In genomic region chr17:12489307-12489706, GRCh38 we compare ENCODE assay signal across 29 cellular contexts.
"Had no signal": no experiment of that assay in that cellular context is flagged by ENCODE, and none has a peak within 500 bp of the region (broad histone marks: within the 10 kb centered on the region; RNA-seq: fewer than 3 reads in every experiment).

No MANE protein-coding gene starts in this region.

- H3K36me3 ChIP-seq: stomach, suprapubic skin, thoracic aorta, thyroid gland, tibial artery, tibial nerve, transverse colon, upper lobe of left lung, upper lobe of right lung, uterus, vagina had no signal

- ATAC-seq: stimulated activated effector memory CD8-positive, alpha-beta T cell treated with anti-CD3 and anti-CD28 coated beads, Interleukin-12 subunit alpha, Interleukin-12 subunit beta, amount 100 ng/mL, for 72 hours; stimulated activated memory B cell treated with anti-CD40 and anti-IgM and Interleukin-4, amounts not matched to agents 10 μg/mL and 1 μg/mL and 100 μg/mL, for 72 hours; stimulated activated naive B cell treated with anti-CD40 and anti-IgM and Interleukin-4, amounts not matched to agents 10 μg/mL and 1 μg/mL and 100 μg/mL, for 72 hours; stimulated activated naive CD8-positive, alpha-beta T cell treated with anti-CD3 and anti-CD28 coated beads, Interleukin-15, amount 100 ng/mL, for 72 hours; stimulated activated naive CD8-positive, alpha-beta T cell treated with anti-CD3 and anti-CD28 coated beads, Interleukin-15, Interleukin-2, amounts not matched to agents 100 U/mL and 50 U/mL, for 24 hours; upper lobe of right lung had no signal

- H3K36me3 Mint-ChIP-seq: stimulated activated effector memory CD8-positive, alpha-beta T cell treated with anti-CD3 and anti-CD28 coated beads, Interleukin-12 subunit alpha, Interleukin-12 subunit beta, amount 100 ng/mL, for 72 hours; stimulated activated memory B cell treated with anti-CD40 and anti-IgM and Interleukin-4, amounts not matched to agents 10 μg/mL and 1 μg/mL and 100 μg/mL, for 72 hours; stimulated activated naive B cell treated with anti-CD40 and anti-IgM and Interleukin-4, amounts not matched to agents 10 μg/mL and 1 μg/mL and 100 μg/mL, for 72 hours; type B pancreatic cell had no signal

- H3K4me1 Mint-ChIP-seq: stimulated activated effector memory CD8-positive, alpha-beta T cell treated with anti-CD3 and anti-CD28 coated beads, Interleukin-12 subunit alpha, Interleukin-12 subunit beta, amount 100 ng/mL, for 72 hours; stimulated activated memory B cell treated with anti-CD40 and anti-IgM and Interleukin-4, amounts not matched to agents 10 μg/mL and 1 μg/mL and 100 μg/mL, for 72 hours; stimulated activated naive B cell treated with anti-CD40 and anti-IgM and Interleukin-4, amounts not matched to agents 10 μg/mL and 1 μg/mL and 100 μg/mL, for 72 hours; stimulated activated naive CD8-positive, alpha-beta T cell treated with anti-CD3 and anti-CD28 coated beads, Interleukin-15, amount 100 ng/mL, for 72 hours had no signal

- H3K27ac Mint-ChIP-seq: stimulated activated effector memory CD8-positive, alpha-beta T cell treated with anti-CD3 and anti-CD28 coated beads, Interleukin-12 subunit alpha, Interleukin-12 subunit beta, amount 100 ng/mL, for 72 hours; stimulated activated memory B cell treated with anti-CD40 and anti-IgM and Interleukin-4, amounts not matched to agents 10 μg/mL and 1 μg/mL and 100 μg/mL, for 72 hours; stimulated activated naive B cell treated with anti-CD40 and anti-IgM and Interleukin-4, amounts not matched to agents 10 μg/mL and 1 μg/mL and 100 μg/mL, for 72 hours; stimulated activated naive CD8-positive, alpha-beta T cell treated with anti-CD3 and anti-CD28 coated beads, Interleukin-15, amount 100 ng/mL, for 72 hours; stimulated activated naive CD8-positive, alpha-beta T cell treated with anti-CD3 and anti-CD28 coated beads, Interleukin-15, Interleukin-2, amounts not matched to agents 100 ng/mL and 50 ng/mL, for 24 hours; type B pancreatic cell had no signal

- H3K4me3 ChIP-seq: stomach, suprapubic skin, testis, thoracic aorta, thyroid gland, tibial artery, tibial nerve, transverse colon, upper lobe of left lung, upper lobe of right lung, uterus, vagina had no signal

- H3K27me3 Mint-ChIP-seq: stimulated activated naive CD8-positive, alpha-beta T cell treated with anti-CD3 and anti-CD28 coated beads, Interleukin-15, amount 100 ng/mL, for 72 hours; stimulated activated naive CD8-positive, alpha-beta T cell treated with anti-CD3 and anti-CD28 coated beads, Interleukin-15, Interleukin-2, amounts not matched to agents 100 ng/mL and 50 ng/mL, for 24 hours had no signal

- H3K9me3 ChIP-seq: stomach, suprapubic skin, testis, thoracic aorta, thyroid gland, tibial artery, tibial nerve, transverse colon, upper lobe of left lung, upper lobe of right lung, uterus, vagina had no signal

- FAIRE-seq: urothelium cell line had no signal

- H3K9me3 Mint-ChIP-seq: stimulated activated memory B cell treated with anti-CD40 and anti-IgM and Interleukin-4, amounts not matched to agents 10 μg/mL and 1 μg/mL and 100 μg/mL, for 72 hours; stimulated activated naive CD8-positive, alpha-beta T cell treated with anti-CD3 and anti-CD28 coated beads, Interleukin-15, amount 100 ng/mL, for 72 hours had no signal

- H3K4me3 Mint-ChIP-seq: stimulated activated effector memory CD8-positive, alpha-beta T cell treated with anti-CD3 and anti-CD28 coated beads, Interleukin-12 subunit alpha, Interleukin-12 subunit beta, amount 100 ng/mL, for 72 hours; stimulated activated memory B cell treated with anti-CD40 and anti-IgM and Interleukin-4, amounts not matched to agents 10 μg/mL and 1 μg/mL and 100 μg/mL, for 72 hours; stimulated activated naive B cell treated with anti-CD40 and anti-IgM and Interleukin-4, amounts not matched to agents 10 μg/mL and 1 μg/mL and 100 μg/mL, for 72 hours; stimulated activated naive CD8-positive, alpha-beta T cell treated with anti-CD3 and anti-CD28 coated beads, Interleukin-15, amount 100 ng/mL, for 72 hours; stimulated activated naive CD8-positive, alpha-beta T cell treated with anti-CD3 and anti-CD28 coated beads, Interleukin-15, Interleukin-2, amounts not matched to agents 100 ng/mL and 50 ng/mL, for 24 hours; type B pancreatic cell had no signal

- H3K27me3 ChIP-seq: stomach, testis, thyroid gland, tibial artery, tibial nerve, transverse colon, upper lobe of left lung, uterus, vagina had no signal

- H3K27ac ChIP-seq: suprapubic skin, testis, thoracic aorta, thyroid gland, tibial artery, tibial nerve, upper lobe of left lung, upper lobe of right lung, uterus, vagina had no signal

- DNase-seq: stimulated activated CD4-positive, alpha-beta T cell treated with anti-CD3 and anti-CD28 coated beads, Interleukin-2, amount 100 ng/mL, for 48 hours; stimulated activated CD4-positive, alpha-beta T cell treated with anti-CD3 and anti-CD28 coated beads, Interleukin-4, amount 100 ng/mL, for 1 hour; stimulated activated CD4-positive, alpha-beta T cell treated with anti-CD3 and anti-CD28 coated beads, Interleukin-4, amount 100 ng/mL, for 24 hours; stimulated activated CD4-positive, alpha-beta T cell treated with anti-CD3 and anti-CD28 coated beads, Interleukin-4, amount 100 ng/mL, for 4 hours; stimulated activated CD8-positive, alpha-beta memory T cell treated with anti-CD3 and anti-CD28 coated beads, Interleukin-4, amount 100 ng/mL, for 48 hours; stimulated activated naive B cell treated with anti-CD40 and anti-IgM and Interleukin-4, amounts not matched to agents 10 μg/mL and 1 μg/mL and 100 μg/mL, for 72 hours; stimulated activated naive CD4-positive, alpha-beta T cell; stimulated activated naive CD4-positive, alpha-beta T cell treated with Interleukin-2 at 50 U/mL for 16 hours; stimulated activated naive CD8-positive, alpha-beta T cell treated with anti-CD3 and anti-CD28 coated beads, Interleukin-15, amount 100 ng/mL, for 72 hours; stimulated activated naive CD8-positive, alpha-beta T cell treated with anti-CD3 and anti-CD28 coated beads, Interleukin-15, Interleukin-2, amounts not matched to agents 100 U/mL and 50 U/mL, for 24 hours; stomach; substantia nigra; testis; thyroid gland; tibial artery; transverse colon; trophoblast cell; upper lobe of left lung; upper lobe of right lung; uterus had no signal

- H3K4me1 ChIP-seq: suprapubic skin, testis, tibial nerve, transverse colon, upper lobe of left lung, upper lobe of right lung, uterus, vagina had no signal
